In genomic region chr1:228084797-228085196, GRCh38 we compare ENCODE assay signal across 10 cellular contexts. TPM values are rescaled to one million over a fixed set of nuclear protein-coding genes. Genes with fewer than 3 reads are reported as not detected.
DNase-seq lines count a peak whose midpoint lies in the region; ATAC-seq and TF ChIP-seq lines count a peak whose summit lies in the region.
"Had no signal": no experiment of that assay in that cellular context is flagged by ENCODE, and none has a peak within 500 bp of the region (broad histone marks: within the 10 kb centered on the region; RNA-seq: fewer than 3 reads in every experiment).

No MANE protein-coding gene starts in this region.

- 44 to 57% (median 47%) methylated on average over 5 of the region's 5 CpGs for WGBS in psoas muscle, 3 donors

- peaks cover 68 to 76% (median 74%) of the 10 kb centered on the region in 3 donors for H3K4me1 Mint-ChIP-seq in T-cell

- H3K27me3 Mint-ChIP-seq in T-cell, result no peaks in the 10 kb centered on the region

- H3K36me3 Mint-ChIP-seq in T-cell, result peaks cover 21% of the 10 kb centered on the region

- peaks cover 67% of the 10 kb centered on the region for H3K4me1 ChIP-seq in psoas muscle

- H3K36me3 ChIP-seq in GM06990 (ENCODE audit: control insufficient read depth, insufficient read depth, low read length), result peaks cover 9% of the 10 kb centered on the region
- H3K36me3 ChIP-seq in psoas muscle (ENCODE audit: insufficient read depth in 1 of 2, low read depth in 1 of 2), result peaks cover 0 to 5% of the 10 kb centered on the region in 2 donors

- H3K27ac Mint-ChIP-seq in T-cell, result peak overlapping the region; percentile 91

- no peaks in the 10 kb centered on the region for H3K27me3 ChIP-seq in GM06990 (replicated peaks; ENCODE audit: control insufficient read depth, insufficient read depth, low read length)
- no peaks in the 10 kb centered on the region for H3K27me3 ChIP-seq in psoas muscle (ENCODE audit: insufficient read depth in 3 of 3, low read length in 2 of 3)

- TF ChIP-seq CTCF in GM06990 (IDR thresholded peaks at IDR 0.05; ENCODE audit: insufficient read depth, low read length, poor library complexity, severe bottlenecking) (no peak), fibroblast of pulmonary artery (IDR thresholded peaks at IDR 0.05; ENCODE audit: low read length, missing control alignments) (no peak), psoas muscle (IDR thresholded peaks at IDR 0.05) (no peak)

- POLR2A ChIA-PET in T-cell (lab: Charles Lee), result interaction anchor here in 1 of 2 donors (2.2 kb wide), 1 partner anchor 14 kb away, joined by 5 read pairs; no protein-coding TSS in a partner anchor

- H3K27ac ChIP-seq in psoas muscle, result peak overlapping the region; percentile 100

- intact Hi-C loops in psoas muscle (cut with DNase I), result loop anchor here in 1 of 2 donors (2.0 to 10.0 kb wide), 2 partner anchors 18 to 350 kb away; partner anchors contain the start of genes C1orf35, JMJD4 and SNAP47

- CTCF ChIA-PET in T-cell (lab: Charles Lee), result no interaction called here

- peak overlapping the region; percentile 93 to 94 (median 94) for H3K4me3 Mint-ChIP-seq in T-cell

- no peak for DNase-seq in GM06990 (ENCODE audit: extremely low read depth, insufficient read length)
- no peak for DNase-seq in T-cell
- no peak for DNase-seq in fibroblast of pulmonary artery (ENCODE audit: low read depth)
- peak; percentile 4 to 15 for DNase-seq in psoas muscle
- no peak for DNase-seq in activated gamma-delta T cell treated with Interleukin-2 at 50 U/mL for 16 hours
- DNase-seq in NCI-H748 (lab: John Stamatoyannopoulos, UW; ENCODE audit: unreplicated experiment), result no peak
- no peak for DNase-seq in T-helper 9 cell
- DNase-seq in ACHN, result no peak
- DNase-seq: NCI-H2029 treated with DMSO at 0.1 percent for 48 hours; stimulated activated CD4-positive, alpha-beta T cell treated with anti-CD3 and anti-CD28 coated beads, Interleukin-4, amount 100 ng/mL, for 24 hours had no signal

- in situ Hi-C loops in ACHN (cut with HindIII; ENCODE audit: low pct_ligation_motif_present, low pct_unique_long_range_greater_than_20kb, low sequenced_read_pairs), result no loop called here

- no peaks in the 10 kb centered on the region for H3K9me3 ChIP-seq in psoas muscle

- H3K9me3 Mint-ChIP-seq in T-cell, result no peaks in the 10 kb centered on the region

- H3K4me3 ChIP-seq in GM06990 (replicated peaks; ENCODE audit: low read depth, low read length), result peak overlapping the region; percentile 99
- H3K4me3 ChIP-seq in fibroblast of pulmonary artery (replicated peaks; ENCODE audit: low read depth, low read length), result peak overlapping the region; percentile 98
- H3K4me3 ChIP-seq in psoas muscle, result peak overlapping the region; percentile 99

- ATAC-seq in T-cell (replicated peaks in 1 of 4) (no peak), psoas muscle (no peak)

RNA-seq across cellular contexts. Expression of gene ARF1, which starts 2.3 kb away (rescaled TPM):
- total RNA-seq in T-cell, result 100 to 1,000 TPM; 232 to 309 (median 258) TPM
- total RNA-seq in psoas muscle, result 100 to 1,000 TPM; 176 to 328 (median 256) TPM
- 100 to 1,000 TPM; 257 to 612 (median 345) TPM for polyA plus RNA-seq in psoas muscle

RNA-seq across cellular contexts. Expression of gene C1orf35, which starts 18.3 kb away (rescaled TPM):
- total RNA-seq in T-cell (10 to 100 TPM; 19.7 to 34.0 (median 32.3) TPM), psoas muscle (1 to 10 TPM; 3.6 to 6.5 (median 5.1) TPM)
- 1 to 10 TPM; 5.7 to 8.2 (median 7.8) TPM for polyA plus RNA-seq in psoas muscle

RNA-seq across cellular contexts. Expression of gene MRPL55, which starts 24.3 kb away (rescaled TPM):
- total RNA-seq in T-cell (10 to 100 TPM; 49.7 to 63.5 (median 55.9) TPM), psoas muscle (10 to 100 TPM; 35.7 to 43.4 (median 39.2) TPM)
- polyA plus RNA-seq in psoas muscle, result 10 to 100 TPM; 70.9 to 86.2 (median 81.8) TPM

RNA-seq across cellular contexts. Expression of gene GUK1, which starts 55.3 kb away (rescaled TPM):
- total RNA-seq in T-cell, result 100 to 1,000 TPM; 201 to 318 (median 223) TPM
- 100 to 1,000 TPM in 1 of 4 donors, 10 to 100 TPM in 3; 90.2 to 122 (median 92.8) TPM for total RNA-seq in psoas muscle
- 100 to 1,000 TPM; 161 to 271 (median 166) TPM for polyA plus RNA-seq in psoas muscle

Comparison
In these comparisons a context has a peak if more than half of its experiments do, and no peak if none do; other contexts are left out.
1. DNase-seq: peak in psoas muscle (2 of 2); none in GM06990 (single experiment), T-cell (0 of 34), fibroblast of pulmonary artery (single experiment), activated gamma-delta T cell treated with Interleukin-2 at 50 U/mL for 16 hours (single experiment), NCI-H748 (single experiment), T-helper 9 cell (single experiment) and ACHN (single experiment).
2. Peak in every context shown above with its lines, with median percentiles within 50 percentile points of each other: H3K4me3 ChIP-seq.